ENCODE assay signal across 1 cellular context in the genomic region with DNA sequence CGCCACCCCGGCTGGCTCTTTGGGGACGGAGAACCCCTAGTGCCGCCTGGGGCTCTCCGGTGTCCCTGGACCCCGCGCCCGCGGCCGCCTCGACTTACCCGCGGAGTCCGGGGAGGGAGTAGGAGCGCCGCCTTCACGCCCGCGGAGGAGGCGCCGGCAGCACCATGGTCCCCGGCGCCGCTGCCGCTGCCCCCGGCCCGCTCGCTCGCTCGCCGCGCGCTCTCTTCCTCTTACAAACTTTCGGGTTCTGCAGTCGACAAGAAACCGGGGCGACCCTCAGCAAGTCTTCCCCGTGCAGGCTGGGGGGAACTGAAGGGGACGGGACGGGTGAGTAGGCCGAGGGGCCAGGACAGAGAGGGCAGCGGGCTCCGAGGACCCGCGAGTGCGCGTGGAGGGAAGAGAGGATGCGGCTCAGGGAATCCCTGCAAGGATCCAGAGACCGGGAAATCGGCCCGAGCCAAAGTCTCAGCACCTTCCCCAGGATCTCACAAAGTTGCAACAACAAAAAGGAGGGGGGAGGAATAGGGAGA.
TF ChIP-seq lines count a peak whose summit lies in the region.

No MANE protein-coding gene starts in this region.

TF ChIP-seq in HEK293, 187 proteins besides CTCF, POLR2A, EP300 and RAD21 (continued from another document):
- TF ChIP-seq, protein P1, sequence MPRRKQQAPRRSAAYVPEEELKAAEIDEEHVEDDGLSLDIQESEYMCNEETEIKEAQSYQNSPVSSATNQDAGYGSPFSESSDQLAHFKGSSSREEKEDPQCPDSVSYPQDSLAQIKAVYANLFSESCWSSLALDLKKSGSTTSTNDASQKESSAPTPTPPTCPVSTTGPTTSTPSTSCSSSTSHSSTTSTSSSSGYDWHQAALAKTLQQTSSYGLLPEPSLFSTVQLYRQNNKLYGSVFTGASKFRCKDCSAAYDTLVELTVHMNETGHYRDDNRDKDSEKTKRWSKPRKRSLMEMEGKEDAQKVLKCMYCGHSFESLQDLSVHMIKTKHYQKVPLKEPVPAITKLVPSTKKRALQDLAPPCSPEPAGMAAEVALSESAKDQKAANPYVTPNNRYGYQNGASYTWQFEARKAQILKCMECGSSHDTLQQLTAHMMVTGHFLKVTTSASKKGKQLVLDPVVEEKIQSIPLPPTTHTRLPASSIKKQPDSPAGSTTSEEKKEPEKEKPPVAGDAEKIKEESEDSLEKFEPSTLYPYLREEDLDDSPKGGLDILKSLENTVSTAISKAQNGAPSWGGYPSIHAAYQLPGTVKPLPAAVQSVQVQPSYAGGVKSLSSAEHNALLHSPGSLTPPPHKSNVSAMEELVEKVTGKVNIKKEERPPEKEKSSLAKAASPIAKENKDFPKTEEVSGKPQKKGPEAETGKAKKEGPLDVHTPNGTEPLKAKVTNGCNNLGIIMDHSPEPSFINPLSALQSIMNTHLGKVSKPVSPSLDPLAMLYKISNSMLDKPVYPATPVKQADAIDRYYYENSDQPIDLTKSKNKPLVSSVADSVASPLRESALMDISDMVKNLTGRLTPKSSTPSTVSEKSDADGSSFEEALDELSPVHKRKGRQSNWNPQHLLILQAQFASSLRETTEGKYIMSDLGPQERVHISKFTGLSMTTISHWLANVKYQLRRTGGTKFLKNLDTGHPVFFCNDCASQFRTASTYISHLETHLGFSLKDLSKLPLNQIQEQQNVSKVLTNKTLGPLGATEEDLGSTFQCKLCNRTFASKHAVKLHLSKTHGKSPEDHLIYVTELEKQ (tag by site-specific recombination; IDR thresholded peaks at IDR 0.05; ENCODE audit: borderline replicate concordance), result no peak
- TF ChIP-seq, protein P2, sequence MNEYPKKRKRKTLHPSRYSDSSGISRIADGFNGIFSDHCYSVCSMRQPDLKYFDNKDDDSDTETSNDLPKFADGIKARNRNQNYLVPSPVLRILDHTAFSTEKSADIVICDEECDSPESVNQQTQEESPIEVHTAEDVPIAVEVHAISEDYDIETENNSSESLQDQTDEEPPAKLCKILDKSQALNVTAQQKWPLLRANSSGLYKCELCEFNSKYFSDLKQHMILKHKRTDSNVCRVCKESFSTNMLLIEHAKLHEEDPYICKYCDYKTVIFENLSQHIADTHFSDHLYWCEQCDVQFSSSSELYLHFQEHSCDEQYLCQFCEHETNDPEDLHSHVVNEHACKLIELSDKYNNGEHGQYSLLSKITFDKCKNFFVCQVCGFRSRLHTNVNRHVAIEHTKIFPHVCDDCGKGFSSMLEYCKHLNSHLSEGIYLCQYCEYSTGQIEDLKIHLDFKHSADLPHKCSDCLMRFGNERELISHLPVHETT (tag by site-specific recombination; IDR thresholded peaks at IDR 0.05), result no peak
- TF ChIP-seq, protein P3, sequence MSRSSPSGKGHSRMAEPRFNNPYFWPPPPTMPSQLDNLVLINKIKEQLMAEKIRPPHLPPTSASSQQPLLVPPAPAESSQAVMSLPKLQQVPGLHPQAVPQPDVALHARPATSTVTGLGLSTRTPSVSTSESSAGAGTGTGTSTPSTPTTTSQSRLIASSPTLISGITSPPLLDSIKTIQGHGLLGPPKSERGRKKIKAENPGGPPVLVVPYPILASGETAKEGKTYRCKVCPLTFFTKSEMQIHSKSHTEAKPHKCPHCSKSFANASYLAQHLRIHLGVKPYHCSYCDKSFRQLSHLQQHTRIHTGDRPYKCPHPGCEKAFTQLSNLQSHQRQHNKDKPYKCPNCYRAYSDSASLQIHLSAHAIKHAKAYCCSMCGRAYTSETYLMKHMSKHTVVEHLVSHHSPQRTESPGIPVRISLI (tag by site-specific recombination; IDR thresholded peaks at IDR 0.05), result no peak
- TF ChIP-seq, protein P4, sequence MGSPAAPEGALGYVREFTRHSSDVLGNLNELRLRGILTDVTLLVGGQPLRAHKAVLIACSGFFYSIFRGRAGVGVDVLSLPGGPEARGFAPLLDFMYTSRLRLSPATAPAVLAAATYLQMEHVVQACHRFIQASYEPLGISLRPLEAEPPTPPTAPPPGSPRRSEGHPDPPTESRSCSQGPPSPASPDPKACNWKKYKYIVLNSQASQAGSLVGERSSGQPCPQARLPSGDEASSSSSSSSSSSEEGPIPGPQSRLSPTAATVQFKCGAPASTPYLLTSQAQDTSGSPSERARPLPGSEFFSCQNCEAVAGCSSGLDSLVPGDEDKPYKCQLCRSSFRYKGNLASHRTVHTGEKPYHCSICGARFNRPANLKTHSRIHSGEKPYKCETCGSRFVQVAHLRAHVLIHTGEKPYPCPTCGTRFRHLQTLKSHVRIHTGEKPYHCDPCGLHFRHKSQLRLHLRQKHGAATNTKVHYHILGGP (tag by site-specific recombination; IDR thresholded peaks at IDR 0.05), result no peak
